20 cellular contexts compared by ENCODE assay signal in genomic region chr16:17176199-17176598, GRCh38.
DNase-seq lines count a peak whose midpoint lies in the region; ATAC-seq, FAIRE-seq and TF ChIP-seq lines count a peak whose summit lies in the region.
"Had no signal": no experiment of that assay in that cellular context is flagged by ENCODE, and none has a peak within 500 bp of the region (broad histone marks: within the 10 kb centered on the region; RNA-seq: fewer than 3 reads in every experiment).

No MANE protein-coding gene starts in this region.

- no peak overlapping the region for H2BK120ac ChIP-seq in trophoblast cell (ENCODE audit: insufficient read depth, low read length, poor library complexity)

- no peak overlapping the region for H4K91ac ChIP-seq in trophoblast cell (ENCODE audit: low read depth, low read length)

- WGBS in trophoblast cell (ENCODE audit: extremely low coverage, insufficient coverage, insufficient read length), result no CpG with 5 or more reads among the region's 6 CpGs

- H4K12ac ChIP-seq in trophoblast cell (ENCODE audit: low read depth, low read length), result no peak overlapping the region

- H3K4ac ChIP-seq in trophoblast cell (ENCODE audit: low read depth, low read length), result no peak overlapping the region

- DNase-seq in T-helper 17 cell (no peak), trophoblast cell (peak in 1 of 2 donors; percentile 41), GM12891 (ENCODE audit: insufficient read length, low spot score) (no peak), amygdala (lab: John Stamatoyannopoulos, UW) (no peak)
- DNase-seq in activated CD8-positive, alpha-beta memory T cell treated with anti-CD3 and anti-CD28 coated beads for 24 hours, result no peak
- DNase-seq: Caco-2; CD4-positive, CD25-positive, alpha-beta regulatory T cell; CD8-positive, alpha-beta T cell; DMS153; DND-41; GM23248; H7; HCEC 1CT had no signal

- no peak overlapping the region for H3K14ac ChIP-seq in trophoblast cell (ENCODE audit: low read length)

- H3K4me3 Mint-ChIP-seq in T-helper 17 cell, result no peak overlapping the region
- H3K4me3 Mint-ChIP-seq in dendritic cell treated with granulocyte-macrophage colony-stimulating factor and Interleukin-4, amounts not matched to agents 40 ng/mL and 50 ng/mL, for 4 days, result no peak overlapping the region
- H3K4me3 Mint-ChIP-seq: B cell; CD4-positive, CD25-positive, alpha-beta regulatory T cell; CD8-positive, alpha-beta T cell had no signal

- no peak for TF ChIP-seq POLR2A in GM12891 (IDR thresholded peaks at IDR 0.05; ENCODE audit: low read depth, low read length)

- H3K27ac ChIP-seq in trophoblast cell (ENCODE audit: low read depth, low read length), result no peak overlapping the region
- H3K27ac ChIP-seq: BLaER1, C4-2B, GM23248 had no signal

- no peaks in the 10 kb centered on the region for H3K27me3 ChIP-seq in trophoblast cell (ENCODE audit: insufficient read depth, low read length)
- H3K27me3 ChIP-seq: BLaER1 had no signal

- peaks cover 17% of the 10 kb centered on the region for H3K4me1 Mint-ChIP-seq in T-helper 17 cell
- peaks cover 46% of the 10 kb centered on the region for H3K4me1 Mint-ChIP-seq in dendritic cell treated with granulocyte-macrophage colony-stimulating factor and Interleukin-4, amounts not matched to agents 40 ng/mL and 50 ng/mL, for 4 days (ENCODE audit: low read depth)

- peaks cover 8 to 10% of the 10 kb centered on the region in 2 experiments for H3K4me1 ChIP-seq in trophoblast cell (ENCODE audit: control insufficient read depth in 1 of 2, insufficient read depth in 2 of 2, low read length in 2 of 2)
- H3K4me1 ChIP-seq: BLaER1, Caco-2 had no signal

- H3K79me2 ChIP-seq in trophoblast cell (ENCODE audit: control insufficient read depth, insufficient read depth, low read length, poor library complexity), result no peaks in the 10 kb centered on the region

- H3K23ac ChIP-seq in trophoblast cell (ENCODE audit: low read length), result peak overlapping the region; percentile 10

- no peaks in the 10 kb centered on the region for H3K79me1 ChIP-seq in trophoblast cell (ENCODE audit: low read length)

- no peak for ATAC-seq in T-helper 17 cell
- ATAC-seq: CD8-positive, alpha-beta T cell had no signal

- no peak for FAIRE-seq in GM12891 (lab: Jason Lieb, UNC)
- FAIRE-seq: G401.6, GM19239, H1 had no signal

- H3K9me3 ChIP-seq in T-helper 17 cell (ENCODE audit: control insufficient read depth, low read length, poor library complexity, severe bottlenecking) (no peaks in the 10 kb centered on the region), trophoblast cell (ENCODE audit: insufficient read depth, low read depth, low read length) (no peaks in the 10 kb centered on the region)
- H3K9me3 ChIP-seq: BLaER1, Caco-2 had no signal

- H3K36me3 ChIP-seq in trophoblast cell (ENCODE audit: control insufficient read depth in 1 of 2, insufficient read depth in 2 of 2, low read length in 2 of 2), result peaks cover 0 to 3% of the 10 kb centered on the region in 2 experiments

- no peak overlapping the region for H3K4me2 ChIP-seq in trophoblast cell (ENCODE audit: low read length)
- H3K4me2 ChIP-seq: BLaER1 had no signal

- H3K27ac Mint-ChIP-seq in T-helper 17 cell, result peak overlapping the region; percentile 37
- peak overlapping the region; percentile 6 for H3K27ac Mint-ChIP-seq in dendritic cell treated with granulocyte-macrophage colony-stimulating factor and Interleukin-4, amounts not matched to agents 40 ng/mL and 50 ng/mL, for 4 days
- H3K27ac Mint-ChIP-seq: B cell; CD4-positive, CD25-positive, alpha-beta regulatory T cell; CD8-positive, alpha-beta T cell had no signal

- no peak overlapping the region for H3K18ac ChIP-seq in trophoblast cell (ENCODE audit: low read length)

- no peak overlapping the region for H4K8ac ChIP-seq in trophoblast cell (ENCODE audit: low read depth, low read length)

- no peak overlapping the region for H2BK5ac ChIP-seq in trophoblast cell (ENCODE audit: low read depth, low read length, poor library complexity)

- no peak overlapping the region for H2AK5ac ChIP-seq in trophoblast cell (ENCODE audit: low read length)

- H3K9me3 Mint-ChIP-seq in dendritic cell treated with granulocyte-macrophage colony-stimulating factor and Interleukin-4, amounts not matched to agents 40 ng/mL and 50 ng/mL, for 4 days, result no peaks in the 10 kb centered on the region
- H3K9me3 Mint-ChIP-seq: CD8-positive, alpha-beta T cell had no signal

- no peak overlapping the region for H3K9ac ChIP-seq in trophoblast cell (ENCODE audit: low read length)
- H3K9ac ChIP-seq: BLaER1, GM23248 had no signal

- intact Hi-C loops in dendritic cell treated with granulocyte-macrophage colony-stimulating factor and Interleukin-4, amounts not matched to agents 40 ng/mL and 50 ng/mL, for 4 days (cut with micrococcal nuclease), result no loop called here

- H3K36me3 Mint-ChIP-seq in T-helper 17 cell (ENCODE audit: low read depth), result peaks cover 5% of the 10 kb centered on the region
- peaks cover 23% of the 10 kb centered on the region for H3K36me3 Mint-ChIP-seq in dendritic cell treated with granulocyte-macrophage colony-stimulating factor and Interleukin-4, amounts not matched to agents 40 ng/mL and 50 ng/mL, for 4 days (ENCODE audit: low read depth)

- H2AFZ ChIP-seq in trophoblast cell (ENCODE audit: insufficient read depth, low read length, poor library complexity), result no peak overlapping the region
- H2AFZ ChIP-seq: GM23248 had no signal

- no peak overlapping the region for H3K4me3 ChIP-seq in trophoblast cell (ENCODE audit: low read depth, low read length)
- H3K4me3 ChIP-seq: BLaER1, GM23248 had no signal

- H2BK12ac ChIP-seq in trophoblast cell (ENCODE audit: low read length), result no peak overlapping the region

- H3K27me3 Mint-ChIP-seq in T-helper 17 cell, result no peaks in the 10 kb centered on the region
- no peaks in the 10 kb centered on the region for H3K27me3 Mint-ChIP-seq in dendritic cell treated with granulocyte-macrophage colony-stimulating factor and Interleukin-4, amounts not matched to agents 40 ng/mL and 50 ng/mL, for 4 days
- H3K27me3 Mint-ChIP-seq: B cell; CD4-positive, CD25-positive, alpha-beta regulatory T cell had no signal

TF ChIP-seq in GM12891, 5 proteins besides CTCF, POLR2A, EP300 and RAD21:
- TF ChIP-seq TAF1 (IDR thresholded peaks at IDR 0.05; ENCODE audit: low read depth, low read length) (no peak), PAX5 (IDR thresholded peaks at IDR 0.05; ENCODE audit: insufficient read depth, low read length, severe bottlenecking) (no peak), POLR2AphosphoS5 (IDR thresholded peaks at IDR 0.05; ENCODE audit: low read depth, low read length) (no peak), POU2F2 (IDR thresholded peaks at IDR 0.05; ENCODE audit: low read depth, low read length) (no peak), SPI1 (IDR thresholded peaks at IDR 0.05; ENCODE audit: low read depth, low read length) (no peak)
TF ChIP-seq in GM12891: peak in this region for 0.
